ENCODE assay signal across 2 cellular contexts in the genomic region with DNA sequence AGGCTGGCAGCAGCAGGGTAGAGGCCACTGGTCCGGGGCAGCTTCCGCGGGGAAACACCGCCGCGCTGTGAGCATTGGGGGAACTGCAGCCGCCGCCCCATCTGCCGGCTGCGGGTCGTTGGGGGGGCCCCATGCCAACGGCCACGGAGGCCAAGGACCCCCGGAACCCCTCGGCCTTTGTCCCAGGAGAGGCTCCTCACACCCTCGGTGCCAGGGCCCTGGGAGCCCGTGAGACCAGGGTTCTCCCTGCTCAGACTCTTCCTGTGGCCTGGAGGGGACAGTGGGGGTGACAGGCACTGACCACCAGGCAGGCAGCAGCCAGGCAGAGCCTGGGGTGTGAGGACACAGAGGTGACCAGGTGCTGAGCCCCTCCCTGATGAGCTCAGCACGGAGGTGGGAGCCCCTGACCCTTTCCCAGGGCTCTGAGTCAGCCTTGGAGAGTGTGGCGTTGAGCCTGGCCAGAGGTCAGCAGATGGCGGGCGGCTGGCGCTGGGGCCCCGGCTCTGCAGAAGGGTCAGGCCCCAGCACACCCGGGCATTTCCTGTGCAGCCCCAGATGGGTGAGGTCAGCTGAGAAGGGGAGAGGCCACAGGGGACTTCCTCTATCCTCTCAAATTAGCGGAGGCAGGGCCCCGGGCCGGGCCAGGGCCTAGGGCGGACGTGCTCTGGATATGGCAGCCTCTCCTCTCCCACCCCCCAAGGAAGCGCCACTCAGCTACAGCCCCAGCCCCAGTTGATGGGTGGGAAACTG.
TF ChIP-seq lines count a peak whose summit lies in the region.

No MANE protein-coding gene starts in this region.

TF ChIP-seq in WTC11, 78 proteins besides CTCF, POLR2A, EP300 and RAD21 (continued from another document):
- no peak for TF ChIP-seq SMAD4 (CRISPR knock-in tag; IDR thresholded peaks at IDR 0.05)

TF ChIP-seq in liver, 16 proteins besides CTCF, POLR2A, EP300 and RAD21 (continued from another document):
- TF ChIP-seq, protein P1, sequence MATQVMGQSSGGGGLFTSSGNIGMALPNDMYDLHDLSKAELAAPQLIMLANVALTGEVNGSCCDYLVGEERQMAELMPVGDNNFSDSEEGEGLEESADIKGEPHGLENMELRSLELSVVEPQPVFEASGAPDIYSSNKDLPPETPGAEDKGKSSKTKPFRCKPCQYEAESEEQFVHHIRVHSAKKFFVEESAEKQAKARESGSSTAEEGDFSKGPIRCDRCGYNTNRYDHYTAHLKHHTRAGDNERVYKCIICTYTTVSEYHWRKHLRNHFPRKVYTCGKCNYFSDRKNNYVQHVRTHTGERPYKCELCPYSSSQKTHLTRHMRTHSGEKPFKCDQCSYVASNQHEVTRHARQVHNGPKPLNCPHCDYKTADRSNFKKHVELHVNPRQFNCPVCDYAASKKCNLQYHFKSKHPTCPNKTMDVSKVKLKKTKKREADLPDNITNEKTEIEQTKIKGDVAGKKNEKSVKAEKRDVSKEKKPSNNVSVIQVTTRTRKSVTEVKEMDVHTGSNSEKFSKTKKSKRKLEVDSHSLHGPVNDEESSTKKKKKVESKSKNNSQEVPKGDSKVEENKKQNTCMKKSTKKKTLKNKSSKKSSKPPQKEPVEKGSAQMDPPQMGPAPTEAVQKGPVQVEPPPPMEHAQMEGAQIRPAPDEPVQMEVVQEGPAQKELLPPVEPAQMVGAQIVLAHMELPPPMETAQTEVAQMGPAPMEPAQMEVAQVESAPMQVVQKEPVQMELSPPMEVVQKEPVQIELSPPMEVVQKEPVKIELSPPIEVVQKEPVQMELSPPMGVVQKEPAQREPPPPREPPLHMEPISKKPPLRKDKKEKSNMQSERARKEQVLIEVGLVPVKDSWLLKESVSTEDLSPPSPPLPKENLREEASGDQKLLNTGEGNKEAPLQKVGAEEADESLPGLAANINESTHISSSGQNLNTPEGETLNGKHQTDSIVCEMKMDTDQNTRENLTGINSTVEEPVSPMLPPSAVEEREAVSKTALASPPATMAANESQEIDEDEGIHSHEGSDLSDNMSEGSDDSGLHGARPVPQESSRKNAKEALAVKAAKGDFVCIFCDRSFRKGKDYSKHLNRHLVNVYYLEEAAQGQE (IDR thresholded peaks at IDR 0.05), result no peak
- TF ChIP-seq EGR1 (IDR thresholded peaks at IDR 0.05; ENCODE audit: low read depth in 2 of 2) (peak in 1 of 2 donors; percentile 32), SP1 (IDR thresholded peaks at IDR 0.05) (no peak)
